24 cellular contexts compared by ENCODE assay signal in the genomic region with DNA sequence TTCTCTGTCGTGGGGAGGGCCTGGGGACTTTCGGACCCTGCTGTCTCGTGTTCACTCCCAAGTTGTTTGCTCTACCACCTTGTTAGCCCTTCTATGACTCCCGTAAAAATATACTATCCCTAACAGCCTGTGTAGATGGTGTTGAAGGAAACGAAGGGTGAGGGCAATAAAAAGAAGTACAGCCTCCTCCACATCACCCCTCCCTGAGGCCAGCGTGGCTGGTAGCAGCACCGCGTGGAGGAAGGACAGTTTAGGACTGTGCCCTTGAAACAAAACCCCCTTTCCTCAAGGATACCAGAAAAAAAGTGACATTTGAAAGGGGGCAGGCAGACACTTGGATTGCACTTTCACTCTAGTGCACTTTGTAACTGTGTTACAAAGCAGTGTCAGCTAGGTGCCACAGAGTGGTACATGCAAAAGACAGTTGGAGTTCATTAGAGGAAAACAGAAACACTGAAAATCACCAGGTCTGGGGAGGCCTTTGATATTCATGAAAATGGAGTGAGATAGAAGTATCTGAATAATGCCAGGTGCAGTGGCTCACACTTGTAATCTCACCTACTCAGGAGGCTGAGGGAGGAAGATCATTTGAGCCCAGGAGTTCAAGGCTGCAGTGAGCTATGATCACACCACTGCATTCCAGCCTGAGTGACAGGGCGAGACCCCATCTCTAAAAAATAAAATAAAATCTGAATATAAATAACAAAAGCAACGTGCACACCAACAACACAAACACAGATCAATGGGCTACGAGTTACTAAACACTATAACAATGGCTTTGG. TPM values are rescaled to one million over a fixed set of nuclear protein-coding genes. Genes with fewer than 3 reads are reported as not detected.
DNase-seq lines count a peak whose midpoint lies in the region; ATAC-seq, FAIRE-seq and TF ChIP-seq lines count a peak whose summit lies in the region.
"Had no signal": no experiment of that assay in that cellular context is flagged by ENCODE, and none has a peak within 500 bp of the region (broad histone marks: within the 10 kb centered on the region; RNA-seq: fewer than 3 reads in every experiment).

No MANE protein-coding gene starts in this region.

- H2AFZ ChIP-seq in HCT116 (ENCODE audit: low read depth, low read length, poor library complexity, severe bottlenecking) (no peak overlapping the region), GM12878 (ENCODE audit: control insufficient read depth, low read depth, low read length) (no peak overlapping the region)

- RAD21 ChIA-PET in HCT116 (lab: Charles Lee; ENCODE audit: low non-redundant PET in 1 of 2, low total read pairs in 2 of 2, uncharacterized antibody in 2 of 2, unreplicated experiment in 2 of 2): no interaction called here
- RAD21 ChIA-PET in GM12878 (lab: Charles Lee; ENCODE audit: unreplicated experiment): no interaction called here

- H3K27me3 ChIP-seq in HCT116 (ENCODE audit: insufficient read depth, low read length): no peaks in the 10 kb centered on the region
- H3K27me3 ChIP-seq in GM12878 (replicated peaks in 1 of 2; ENCODE audit: control insufficient read depth in 2 of 2, insufficient read depth in 2 of 2, low read length in 1 of 2): no peaks in the 10 kb centered on the region; a peak in 2 of 4 replicates
- no peaks in the 10 kb centered on the region for H3K27me3 ChIP-seq in transverse colon
- peaks cover 0 to 29% (median 0%) of the 10 kb centered on the region in 45 donors for H3K27me3 ChIP-seq in dorsolateral prefrontal cortex
- H3K27me3 ChIP-seq: BLaER1 treated with 17β-estradiol and CSF1 and Interleukin-3, amounts not matched to agents 10 nM and 100 nM had no signal

- no peak for FAIRE-seq in GM12878 (lab: Jason Lieb, UNC)
- FAIRE-seq: A549, G401.6 had no signal

- no TSS peak for BruUV-seq in HCT116 (replicated peaks; lab: Mats Ljungman, UMichigan)
- no TSS peak for BruUV-seq in GM12878 (replicated peaks; lab: Mats Ljungman, UMichigan)

- H3K4me3 ChIP-seq in HCT116 (replicated peaks in 1 of 2; ENCODE audit: low read depth in 1 of 2, low read length in 2 of 2) (no peak overlapping the region), GM12878 (no peak overlapping the region), transverse colon (no peak overlapping the region), dorsolateral prefrontal cortex (no peak overlapping the region)
- H3K4me3 ChIP-seq: A549; BLaER1 treated with 17β-estradiol and CSF1 and Interleukin-3, amounts not matched to agents 10 nM and 100 nM had no signal

- in situ Hi-C loops in GM12878 (cut with MboI): no loop called here
- in situ Hi-C loops in transverse colon (cut with MboI; ENCODE audit: low pct_ligation_motif_present in 1 of 4, low pct_unique_long_range_greater_than_20kb in 1 of 4, low sequenced_read_pairs in 3 of 4): no loop called here

- TF ChIP-seq EP300 in GM12878 (IDR thresholded peaks at IDR 0.05; ENCODE audit: borderline replicate concordance in 1 of 2, control insufficient read depth in 1 of 2, low read depth in 2 of 2, low read length in 2 of 2) (no peak), transverse colon (IDR thresholded peaks at IDR 0.05; ENCODE audit: low read depth) (no peak)

- no peak for TF ChIP-seq RAD21 in HCT116 (IDR thresholded peaks at IDR 0.05; ENCODE audit: low read depth)
- TF ChIP-seq RAD21 in GM12878 (IDR thresholded peaks at IDR 0.05; ENCODE audit: insufficient read depth, low read depth, low read length): no peak

- peak overlapping the region; percentile 24 for H3K27ac ChIP-seq in HCT116 (ENCODE audit: low read depth, low read length)
- H3K27ac ChIP-seq in GM12878 (ENCODE audit: control insufficient read depth, insufficient read depth): no peak overlapping the region
- H3K27ac ChIP-seq in transverse colon: no peak overlapping the region
- H3K27ac ChIP-seq in dorsolateral prefrontal cortex: no peak overlapping the region
- H3K27ac ChIP-seq: A549; BLaER1 treated with 17β-estradiol and CSF1 and Interleukin-3, amounts not matched to agents 10 nM and 100 nM had no signal

- H3K79me2 ChIP-seq in HCT116 (ENCODE audit: insufficient read depth, low read length): no peaks in the 10 kb centered on the region
- no peaks in the 10 kb centered on the region for H3K79me2 ChIP-seq in GM12878 (ENCODE audit: control insufficient read depth, insufficient read depth, low read length)

- SMC1A ChIA-PET in GM12878 (lab: Charles Lee; ENCODE audit: uncharacterized antibody, unreplicated experiment): no interaction called here

- TF ChIP-seq POLR2A in HCT116 (IDR thresholded peaks at IDR 0.05; ENCODE audit: borderline replicate concordance, extremely low read depth, insufficient read depth, insufficient read length) (no peak), GM12878 (IDR thresholded peaks at IDR 0.05; ENCODE audit: low read depth, low read length) (no peak), transverse colon (IDR thresholded peaks at IDR 0.05) (no peak)

- H3K9me2 ChIP-seq in HCT116 (ENCODE audit: insufficient read depth): no peaks in the 10 kb centered on the region
- H3K9me2 ChIP-seq: SK-N-SH had no signal

- H4K20me1 ChIP-seq in HCT116 (ENCODE audit: insufficient read depth) (no peaks in the 10 kb centered on the region), GM12878 (ENCODE audit: control insufficient read depth, insufficient read depth) (no peaks in the 10 kb centered on the region)
- H4K20me1 ChIP-seq: BLaER1 treated with 17β-estradiol and CSF1 and Interleukin-3, amounts not matched to agents 10 nM and 100 nM had no signal

- no peaks in the 10 kb centered on the region for H3K9me3 ChIP-seq in HCT116 (ENCODE audit: control insufficient read depth in 1 of 2, insufficient read depth in 1 of 2, low read depth in 1 of 2, low read length in 2 of 2)
- H3K9me3 ChIP-seq in GM12878 (replicated peaks; ENCODE audit: control insufficient read depth, insufficient read depth, low read length): no peaks in the 10 kb centered on the region
- H3K9me3 ChIP-seq in transverse colon: no peaks in the 10 kb centered on the region
- H3K9me3 ChIP-seq: A549; BLaER1 treated with 17β-estradiol and CSF1 and Interleukin-3, amounts not matched to agents 10 nM and 100 nM; SK-N-SH had no signal

- CTCF ChIA-PET in HCT116 (lab: Charles Lee) (no interaction called here), GM12878 (lab: Yijun Ruan, JAX) (no interaction called here)

- DNase-seq in HCT116 (ENCODE audit: low read depth, low spot score) (no peak), GM12878 (ENCODE audit: low read depth, low spot score) (no peak), left kidney (ENCODE audit: low read depth, low spot score) (peak; percentile 36), transverse colon (peak; percentile 33), dorsolateral prefrontal cortex (no peak)
- DNase-seq: AML-193; CD4-positive, alpha-beta memory T cell; COR-L47; H7; Kasumi-1; NCI-H1092 treated with DMSO at 0.1 percent for 48 hours; NCI-H1436; NCI-H187 treated with DMSO at 0.1 percent for 48 hours; NCI-H446; NCI-H524 treated with DMSO at 0.1 percent for 48 hours; NCI-H774; SK-N-SH; SW 1271 had no signal

- intact Hi-C loops in HCT116 (cut with micrococcal nuclease): no loop called here
- intact Hi-C loops in GM12878 (cut with micrococcal nuclease; ENCODE audit: unreplicated experiment): no loop called here
- intact Hi-C loops in transverse colon (cut with DNase I; ENCODE audit: low total_unique reads): no loop called here
- intact Hi-C loops in dorsolateral prefrontal cortex (cut with DNase I): no loop called here

- no peak overlapping the region for H3K4me2 ChIP-seq in HCT116 (ENCODE audit: low read length)
- H3K4me2 ChIP-seq in GM12878 (ENCODE audit: control insufficient read depth, insufficient read depth): no peak overlapping the region
- H3K4me2 ChIP-seq: A549; BLaER1 treated with 17β-estradiol and CSF1 and Interleukin-3, amounts not matched to agents 10 nM and 100 nM had no signal

- 23% methylated on average over 11 of the region's 11 CpGs for WGBS in GM12878 (ENCODE audit: insufficient coverage, insufficient replicate concordance, low lambda C conversion rate, missing lambda C conversion rate)
- 39 to 40% methylated on average over 10 to 11 of the region's 11 CpGs for WGBS in transverse colon (ENCODE audit: low coverage in 1 of 2), 2 donors

- H3K4me1 ChIP-seq in HCT116 (ENCODE audit: control insufficient read depth in 1 of 2, insufficient read depth in 2 of 2, low read length in 2 of 2) (peaks cover 21 to 30% of the 10 kb centered on the region in 2 experiments), GM12878 (ENCODE audit: control insufficient read depth, insufficient read depth, low read length) (no peaks in the 10 kb centered on the region), transverse colon (peaks cover 0 to 4% (median 2%) of the 10 kb centered on the region in 4 donors)

- POLR2A ChIA-PET in HCT116 (lab: Charles Lee): no interaction called here
- POLR2A ChIA-PET in GM12878 (lab: Charles Lee): no interaction called here

- H3K9ac ChIP-seq in HCT116 (ENCODE audit: low read length) (no peak overlapping the region), GM12878 (ENCODE audit: control insufficient read depth, insufficient read depth, low read length) (no peak overlapping the region)
- H3K9ac ChIP-seq: BLaER1 treated with 17β-estradiol and CSF1 and Interleukin-3, amounts not matched to agents 10 nM and 100 nM; SK-N-SH had no signal

- H3K36me3 ChIP-seq in HCT116 (ENCODE audit: control insufficient read depth in 1 of 2, insufficient read depth in 2 of 2, low read length in 2 of 2): no peaks in the 10 kb centered on the region
- H3K36me3 ChIP-seq in GM12878 (ENCODE audit: control insufficient read depth in 2 of 2, insufficient read depth in 2 of 2, low read length in 1 of 2): no peaks in the 10 kb centered on the region
- no peaks in the 10 kb centered on the region for H3K36me3 ChIP-seq in transverse colon
- H3K36me3 ChIP-seq: BLaER1 treated with 17β-estradiol and CSF1 and Interleukin-3, amounts not matched to agents 10 nM and 100 nM had no signal

- ATAC-seq in HCT116 (no peak), GM12878 (no peak), HG03521 (IDR thresholded peaks at IDR 0.05; ENCODE audit: unreplicated experiment) (no peak), GM19455 (IDR thresholded peaks at IDR 0.05; ENCODE audit: unreplicated experiment) (no peak)

- TF ChIP-seq CTCF in HCT116 (IDR thresholded peaks at IDR 0.05 in 2 of 3, conservative IDR thresholded peaks at IDR 0.05 in 1 of 3; ENCODE audit: borderline replicate concordance in 1 of 3, insufficient read depth in 1 of 3, low read depth in 2 of 3, low read length in 2 of 3) (no peak), GM12878 (IDR thresholded peaks at IDR 0.05 in 2 of 3, conservative IDR thresholded peaks at IDR 0.05 in 1 of 3; ENCODE audit: control insufficient read depth in 2 of 3, extremely low read depth in 1 of 3, insufficient read depth in 1 of 3, low read depth in 3 of 3, low read length in 3 of 3) (no peak), transverse colon (IDR thresholded peaks at IDR 0.05) (no peak), dorsolateral prefrontal cortex (IDR thresholded peaks at IDR 0.05 in 54 of 56, conservative IDR thresholded peaks at IDR 0.05 in 2 of 56; ENCODE audit: low read depth in 1 of 56, partially characterized antibody in 56 of 56) (no peak)

RNA-seq across cellular contexts. Expression of gene TBX4, which starts 53.8 kb away (rescaled TPM):
- total RNA-seq in HCT116 (2021; ENCODE audit: unreplicated experiment): 0.27 TPM
- polyA plus RNA-seq in HCT116 (2012): 0.36 and 0.41 TPM in 2 replicates
- total RNA-seq in GM12878 (2013; cell fraction: nucleolus; rRNA removed): not detected in 2 replicates
- not detected in 2 replicates for total RNA-seq in GM12878 (2014; rRNA removed)
- not detected in 2 replicates for total RNA-seq in GM12878 (2014; rRNA removed; fragmentation: Illumina TruSeq; extraction: Trizol)
- not detected in 2 replicates for total RNA-seq in GM12878 (2021)
- not detected for polyA plus RNA-seq in GM12878 (2011; ENCODE audit: low read depth)
- not detected in 2 replicates for polyA plus RNA-seq in GM12878 (2011; rRNA removed)
- polyA plus RNA-seq in GM12878 (2011; cell fraction: cytosol; rRNA removed): 0.03 TPM in 1 of 2 replicates, not detected in the other
- 0.06 TPM in 1 of 2 replicates, not detected in the other for polyA plus RNA-seq in GM12878 (2011; cell fraction: nucleus; rRNA removed)
- 0.07 TPM in 1 of 2 replicates, not detected in the other for polyA plus RNA-seq in GM12878 (2012)
- polyA plus RNA-seq in GM12878 (2014; fragmentation: Illumina TruSeq; extraction: Trizol): 0.01 TPM in 1 of 2 replicates, not detected in the other
- polyA plus RNA-seq in GM12878 (2014; fragmentation: Nextera tagmentation; extraction: Ambion mirVana): not detected
- polyA plus RNA-seq in GM12878 (2014; rRNA removed): not detected in 2 replicates
- not detected for polyA plus RNA-seq in GM12878 (2016; fragmentation: Nextera tagmentation; extraction: Ambion mirVana)
- 0.15 TPM in 1 of 2 replicates, not detected in the other for polyA minus RNA-seq in GM12878 (2011; rRNA and poly(A)+ RNA removed)
- not detected in 2 replicates for polyA minus RNA-seq in GM12878 (2011; cell fraction: cytosol; rRNA and poly(A)+ RNA removed)
- not detected in 2 replicates for polyA minus RNA-seq in GM12878 (2011; cell fraction: nucleus; rRNA and poly(A)+ RNA removed)
- total RNA-seq in transverse colon: 1 to 10 TPM in 1 of 4 donors, not detected in 3; 2.4 TPM
- under 1 TPM in 1 of 120 experiments, not detected in 119; 0.35 TPM for total RNA-seq in dorsolateral prefrontal cortex
- total RNA-seq: CD4-positive, alpha-beta memory T cell; H7 had no signal
- polyA plus RNA-seq: CD4-positive, alpha-beta memory T cell; IgD-negative memory B cell had no signal

Comparison
In these comparisons a context has a peak if more than half of its experiments do, and no peak if none do; other contexts are left out.
1. DNase-seq: peak in left kidney (single experiment) and transverse colon (single experiment); none in HCT116 (single experiment), GM12878 (single experiment) and dorsolateral prefrontal cortex (0 of 10).